Comparison of ENCODE assay signal across 8 cellular contexts in the genomic region with DNA sequence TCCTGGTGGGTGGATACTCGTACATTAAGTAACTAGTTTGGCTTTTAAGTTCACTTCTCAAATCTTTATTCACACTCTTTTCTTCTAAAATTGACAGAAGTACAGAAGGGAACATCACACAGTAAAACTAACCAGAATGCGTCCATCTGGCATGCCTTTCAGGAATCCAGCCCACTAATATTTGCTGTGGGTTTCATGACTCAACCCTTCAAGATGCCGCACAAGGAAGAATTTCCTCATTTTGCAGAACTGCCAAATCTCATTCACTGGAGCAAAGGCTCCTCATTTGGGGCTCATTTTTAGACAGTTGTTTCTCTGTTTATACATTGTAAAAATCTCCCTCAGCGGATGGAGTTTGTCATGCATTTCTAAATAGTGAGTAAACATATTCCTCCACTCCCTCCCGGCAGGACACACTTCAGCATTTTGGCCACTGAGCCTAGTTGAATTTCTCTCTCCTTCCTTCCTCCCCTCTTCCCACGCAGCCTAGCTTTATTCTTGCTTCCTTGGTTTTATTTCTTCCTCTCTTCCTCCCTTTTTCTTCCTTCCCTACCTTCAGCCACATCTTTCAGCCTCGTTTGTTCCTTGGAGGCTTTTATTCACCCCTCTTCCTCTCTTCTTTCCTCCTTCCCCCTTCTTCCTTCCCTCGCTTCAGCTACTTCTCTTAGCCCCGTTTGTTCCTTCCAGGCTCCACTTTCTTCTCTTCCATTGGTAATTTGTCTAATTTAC.
A peak's percentile ranks its signal among the peaks of the same experiment; 100 is the strongest.
DNase-seq lines count a peak whose midpoint lies in the region; ATAC-seq, FAIRE-seq and TF ChIP-seq lines count a peak whose summit lies in the region.

No MANE protein-coding gene starts in this region.

- intact Hi-C loops in body of pancreas (cut with DNase I) = no loop called here

- H3K4me3 ChIP-seq in body of pancreas (peak overlapping the region; percentile 59 to 61), small intestine (ENCODE audit: low read depth in 1 of 2, low read length in 2 of 2) (peak overlapping the region in 1 of 2 donors; percentile 56)

- TF ChIP-seq POLR2A in body of pancreas (IDR thresholded peaks at IDR 0.05) (peak in 1 of 3 donors; percentile 18), GM18505 (IDR thresholded peaks at IDR 0.05; ENCODE audit: borderline replicate concordance, extremely low read depth, insufficient read depth, insufficient read length) (no peak)

- H3K9me3 ChIP-seq in ES-I3 (ENCODE audit: control insufficient read depth, insufficient read depth, low read length) (no peaks in the 10 kb centered on the region), body of pancreas (no peaks in the 10 kb centered on the region), small intestine (ENCODE audit: control insufficient read depth, low read depth) (no peaks in the 10 kb centered on the region)

- peak overlapping the region in 3 of 4 donors; percentile 99 for H3K27ac ChIP-seq in body of pancreas
- peak overlapping the region; percentile 47 to 99 for H3K27ac ChIP-seq in small intestine (ENCODE audit: low read depth in 1 of 2, low read length in 1 of 2)

- peak overlapping the region; percentile 93 for H3K9ac ChIP-seq in ES-I3 (ENCODE audit: low read depth, low read length)

- no peak for TF ChIP-seq CTCF in body of pancreas (IDR thresholded peaks at IDR 0.05)

- H3K27me3 ChIP-seq in body of pancreas = no peaks in the 10 kb centered on the region
- no peaks in the 10 kb centered on the region for H3K27me3 ChIP-seq in small intestine (ENCODE audit: control insufficient read depth in 2 of 2, insufficient read depth in 2 of 2, low read length in 2 of 2)

- WGBS in body of pancreas, 2 donors = 19 to 23% methylated on average over 9 of the region's 9 CpGs
- 7 to 16% (median 13%) methylated on average over 9 of the region's 9 CpGs for WGBS in small intestine, 3 donors

- FAIRE-seq in islet of Langerhans (lab: Jason Lieb, UNC) (peak; percentile 91), small intestine (lab: Jason Lieb, UNC) (no peak)

- H3K36me3 ChIP-seq in ES-I3 (ENCODE audit: insufficient read depth, low read length) = no peaks in the 10 kb centered on the region; the same call in 1 of the 2 replicates
- H3K36me3 ChIP-seq in body of pancreas (replicated peaks in 1 of 2; ENCODE audit: insufficient read depth in 1 of 2, low read depth in 2 of 2) = no peaks in the 10 kb centered on the region
- no peaks in the 10 kb centered on the region for H3K36me3 ChIP-seq in small intestine (ENCODE audit: control insufficient read depth in 2 of 2, insufficient read depth in 2 of 2, low read length in 2 of 2)

- DNase-seq in NCI-H2081 treated with DMSO at 0.1 percent for 48 hours (lab: John Stamatoyannopoulos, UW) (peak; percentile 86), body of pancreas (peak in 3 of 4 donors; percentile 12 to 50 (median 13)), small intestine (peak; percentile 19)

- H3K4me1 ChIP-seq in ES-I3 (ENCODE audit: insufficient read depth, low read length) (peaks cover 7% of the 10 kb centered on the region; the same call in 1 of the 2 replicates), body of pancreas (peaks cover 30% of the 10 kb centered on the region), small intestine (ENCODE audit: control insufficient read depth in 2 of 2, insufficient read depth in 1 of 2, low read depth in 1 of 2, low read length in 1 of 2) (no peaks in the 10 kb centered on the region)

- ATAC-seq in body of pancreas (no peak), GM19395 (IDR thresholded peaks at IDR 0.05; ENCODE audit: unreplicated experiment) (no peak), GM18505 (IDR thresholded peaks at IDR 0.05; ENCODE audit: unreplicated experiment) (no peak), GM18870 (IDR thresholded peaks at IDR 0.05; ENCODE audit: unreplicated experiment) (no peak)

Comparison
In these comparisons a context has a peak if more than half of its experiments do, and no peak if none do; other contexts are left out.
1. DNase-seq: peak in every context shown above with its lines; median percentile 86 in NCI-H2081 treated with DMSO at 0.1 percent for 48 hours; 19 in small intestine; 13 in body of pancreas.